8 cellular contexts compared by ENCODE assay signal in genomic region chr9:128370752-128371621, GRCh38. TPM values are rescaled to one million over a fixed set of nuclear protein-coding genes. Genes with fewer than 3 reads are reported as not detected.
A peak's percentile ranks its signal among the peaks of the same experiment; 100 is the strongest.
DNase-seq lines count a peak whose midpoint lies in the region; ATAC-seq and TF ChIP-seq lines count a peak whose summit lies in the region.

Gene URM1, plus strand, starts transcription at chr9:128371374. Its CDS starts 7 bp downstream, at chr9:128371381.

- intact Hi-C loops in left cardiac atrium (cut with DNase I), result no loop called here
- intact Hi-C loops in upper lobe of right lung (cut with DNase I), result no loop called here

- H3K4me3 ChIP-seq in upper lobe of right lung, result peak within 1 kb of the TSS; percentile 92

- H3K36me3 ChIP-seq in upper lobe of right lung, result peaks cover 15% of the 10 kb centered on the region

- H3K36me3 Mint-ChIP-seq in T-helper 1 cell treated with Interleukin-12 subunit alpha and Interleukin-12 subunit beta and Interleukin-4 antibody, amounts not matched to agents 30 μg/mL and 1 μg/mL, for 36 hours (ENCODE audit: low read depth), result peaks cover 11% of the 10 kb centered on the region
- H3K36me3 Mint-ChIP-seq in progenitor cell of endocrine pancreas (ENCODE audit: insufficient read depth), result no peaks in the 10 kb centered on the region

- peak within 1 kb of the TSS; percentile 90 for H3K4me3 Mint-ChIP-seq in T-helper 1 cell treated with Interleukin-12 subunit alpha and Interleukin-12 subunit beta and Interleukin-4 antibody, amounts not matched to agents 30 μg/mL and 1 μg/mL, for 36 hours
- H3K4me3 Mint-ChIP-seq in progenitor cell of endocrine pancreas (ENCODE audit: low read depth), result peak within 1 kb of the TSS; percentile 97

- TF ChIP-seq POLR2A in GM15510 (IDR thresholded peaks at IDR 0.05; ENCODE audit: borderline replicate concordance, extremely low read depth, insufficient read length), result peak; percentile 79

- peaks cover 18% of the 10 kb centered on the region for H3K4me1 ChIP-seq in upper lobe of right lung

- H3K27me3 ChIP-seq in upper lobe of right lung, result no peaks in the 10 kb centered on the region

- H3K27ac ChIP-seq in upper lobe of right lung, result peak within 1 kb of the TSS; percentile 88

- no peak for TF ChIP-seq CTCF in progenitor cell of endocrine pancreas (IDR thresholded peaks at IDR 0.05; ENCODE audit: unreplicated experiment)
- no peak for TF ChIP-seq CTCF in upper lobe of right lung (IDR thresholded peaks at IDR 0.05)

- peak within 1 kb of the TSS; percentile 94 for H3K27ac Mint-ChIP-seq in T-helper 1 cell treated with Interleukin-12 subunit alpha and Interleukin-12 subunit beta and Interleukin-4 antibody, amounts not matched to agents 30 μg/mL and 1 μg/mL, for 36 hours
- peak within 1 kb of the TSS; percentile 99 for H3K27ac Mint-ChIP-seq in progenitor cell of endocrine pancreas

- no peaks in the 10 kb centered on the region for H3K9me3 Mint-ChIP-seq in T-helper 1 cell treated with Interleukin-12 subunit alpha and Interleukin-12 subunit beta and Interleukin-4 antibody, amounts not matched to agents 30 μg/mL and 1 μg/mL, for 36 hours
- no peaks in the 10 kb centered on the region for H3K9me3 Mint-ChIP-seq in progenitor cell of endocrine pancreas (ENCODE audit: low read depth)

- DNase-seq in NCI-H1694 treated with DMSO at 0.1 percent for 48 hours (lab: John Stamatoyannopoulos, UW) (peak; percentile 83), amniotic stem cell (lab: John Stamatoyannopoulos, UW) (peak; percentile 96), left cardiac atrium (peak; percentile 97), progenitor cell of endocrine pancreas (ENCODE audit: low spot score, unreplicated experiment) (peak; percentile 83), upper lobe of right lung (peak; percentile 97)

- ATAC-seq in HG02885 (IDR thresholded peaks at IDR 0.05; ENCODE audit: poor library complexity, unreplicated experiment) (peak; percentile 88), left cardiac atrium (peak; percentile 98), upper lobe of right lung (peak; percentile 98)

- no peaks in the 10 kb centered on the region for H3K27me3 Mint-ChIP-seq in T-helper 1 cell treated with Interleukin-12 subunit alpha and Interleukin-12 subunit beta and Interleukin-4 antibody, amounts not matched to agents 30 μg/mL and 1 μg/mL, for 36 hours (ENCODE audit: low read depth)
- H3K27me3 Mint-ChIP-seq in progenitor cell of endocrine pancreas, result no peaks in the 10 kb centered on the region

- peaks cover 28% of the 10 kb centered on the region for H3K4me1 Mint-ChIP-seq in T-helper 1 cell treated with Interleukin-12 subunit alpha and Interleukin-12 subunit beta and Interleukin-4 antibody, amounts not matched to agents 30 μg/mL and 1 μg/mL, for 36 hours (ENCODE audit: low read depth)
- peaks cover 20% of the 10 kb centered on the region for H3K4me1 Mint-ChIP-seq in progenitor cell of endocrine pancreas (ENCODE audit: low read depth)

- H3K9me3 ChIP-seq in upper lobe of right lung, result no peaks in the 10 kb centered on the region

RNA-seq across cellular contexts. Expression of gene URM1, which starts in this region (rescaled TPM):
- 10 to 100 TPM; 49.8 to 58.0 TPM for total RNA-seq in left cardiac atrium
- 54.4 and 60.9 TPM in 2 replicates for total RNA-seq in progenitor cell of endocrine pancreas
- 56.5 TPM for total RNA-seq in upper lobe of right lung

Comparison
In these comparisons a context has a peak if more than half of its experiments do, and no peak if none do; other contexts are left out.
1. Peak in every context shown above with its lines: DNase-seq, ATAC-seq, H3K4me3 ChIP-seq and H3K27ac ChIP-seq.